ENCODE assay signal across 11 cellular contexts in the genomic region with DNA sequence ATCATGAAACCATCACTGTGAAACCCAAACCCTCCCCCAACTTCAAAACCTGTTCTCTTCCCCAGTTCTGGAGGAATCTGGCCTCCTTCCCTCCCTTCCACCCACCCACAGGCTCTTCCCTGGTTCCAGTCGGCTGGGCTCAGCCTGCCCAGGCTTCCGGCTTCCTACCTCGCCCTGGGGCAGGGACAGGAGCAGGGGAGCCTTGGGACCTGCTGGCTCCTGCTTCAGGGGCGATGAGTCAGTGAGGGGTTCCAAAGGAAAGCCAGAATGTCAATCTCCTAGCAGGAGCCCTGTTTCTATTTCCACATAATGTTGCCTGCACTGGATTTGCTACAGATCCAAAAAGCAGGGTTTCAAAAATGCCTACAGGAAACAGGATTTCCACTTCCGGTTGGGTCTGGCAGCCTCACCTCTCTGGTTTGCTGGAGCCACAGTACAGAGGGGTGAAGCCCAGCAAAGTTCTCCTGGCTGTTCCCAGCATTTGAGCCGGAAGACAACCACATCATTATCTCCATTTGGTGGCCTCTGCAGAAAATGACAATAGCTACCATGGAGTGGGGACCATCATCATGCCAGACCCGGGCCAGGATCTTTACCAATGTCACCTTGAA.
DNase-seq lines count a peak whose midpoint lies in the region; ATAC-seq and TF ChIP-seq lines count a peak whose summit lies in the region.
"Had no signal": no experiment of that assay in that cellular context is flagged by ENCODE, and none has a peak within 500 bp of the region (broad histone marks: within the 10 kb centered on the region; RNA-seq: fewer than 3 reads in every experiment).

No MANE protein-coding gene starts in this region.

- H3K4me1 ChIP-seq in RWPE2 (ENCODE audit: insufficient read depth, poor library complexity, severe bottlenecking) (peaks cover 13% of the 10 kb centered on the region), osteoblast (ENCODE audit: insufficient read depth, low read length) (peaks cover 25% of the 10 kb centered on the region)
- H3K4me1 ChIP-seq in CD8-positive, alpha-beta memory T cell (ENCODE audit: insufficient read depth, low read length): no peaks in the 10 kb centered on the region

- CTCF ChIA-PET in CD8-positive, alpha-beta memory T cell (lab: Charles Lee): no interaction called here

- H3K27ac ChIP-seq in RWPE2 (ENCODE audit: poor library complexity, severe bottlenecking): peak overlapping the region; percentile 66
- no peak overlapping the region for H3K27ac ChIP-seq in osteoblast (ENCODE audit: low read depth, low read length)
- no peak overlapping the region for H3K27ac ChIP-seq in CD8-positive, alpha-beta memory T cell (ENCODE audit: low read depth, low read length)

- no peaks in the 10 kb centered on the region for H3K27me3 ChIP-seq in RWPE2 (ENCODE audit: insufficient read depth, poor library complexity, severe bottlenecking)
- no peaks in the 10 kb centered on the region for H3K27me3 ChIP-seq in osteoblast (ENCODE audit: insufficient read depth, low read length)
- H3K27me3 ChIP-seq in CD8-positive, alpha-beta memory T cell (ENCODE audit: insufficient read depth, low read length, poor library complexity, severe bottlenecking): no peaks in the 10 kb centered on the region
- H3K27me3 ChIP-seq: sigmoid colon had no signal

- peaks cover 2% of the 10 kb centered on the region for H3K36me3 Mint-ChIP-seq in effector memory CD8-positive, alpha-beta T cell (ENCODE audit: insufficient read depth)
- H3K36me3 Mint-ChIP-seq in CD8-positive, alpha-beta memory T cell: no peaks in the 10 kb centered on the region

- H3K9me3 ChIP-seq in RWPE2 (ENCODE audit: severe bottlenecking): no peaks in the 10 kb centered on the region
- no peaks in the 10 kb centered on the region for H3K9me3 ChIP-seq in osteoblast (ENCODE audit: low read depth, low read length)
- no peaks in the 10 kb centered on the region for H3K9me3 ChIP-seq in CD8-positive, alpha-beta memory T cell (ENCODE audit: low read length)
- H3K9me3 ChIP-seq: sigmoid colon had no signal

- H3K27me3 Mint-ChIP-seq in effector memory CD8-positive, alpha-beta T cell: peaks cover 53 to 63% of the 10 kb centered on the region in 2 donors
- peaks cover 10 to 31% of the 10 kb centered on the region in 2 donors for H3K27me3 Mint-ChIP-seq in CD8-positive, alpha-beta memory T cell

- no peak overlapping the region for H3K4me3 ChIP-seq in RWPE2 (ENCODE audit: severe bottlenecking)
- H3K4me3 ChIP-seq in osteoblast (ENCODE audit: insufficient read depth, low read length): no peak overlapping the region
- no peak overlapping the region for H3K4me3 ChIP-seq in CD8-positive, alpha-beta memory T cell (ENCODE audit: low read length)
- H3K4me3 ChIP-seq: sigmoid colon had no signal

- H2AFZ ChIP-seq in osteoblast (ENCODE audit: low read length): peak overlapping the region; percentile 62

- peak; percentile 78 for DNase-seq in ELF-1 (ENCODE audit: low read depth, low spot score)
- peak; percentile 86 for DNase-seq in RWPE2 (ENCODE audit: low spot score)
- peak; percentile 56 for DNase-seq in osteoblast (ENCODE audit: insufficient read length, low spot score, missing footprints)
- DNase-seq in effector memory CD8-positive, alpha-beta T cell: no peak
- no peak for DNase-seq in CD8-positive, alpha-beta memory T cell
- DNase-seq in SKM-1 treated with dmso at 0.1 percent for 144 hours (lab: John Stamatoyannopoulos, UW; ENCODE audit: unreplicated experiment): no peak
- DNase-seq: Calu3, NCI-H2029, sigmoid colon had no signal

- POLR2A ChIA-PET in CD8-positive, alpha-beta memory T cell (lab: Charles Lee): no interaction called here

- H3K27ac Mint-ChIP-seq in effector memory CD8-positive, alpha-beta T cell: no peak overlapping the region
- H3K27ac Mint-ChIP-seq in CD8-positive, alpha-beta memory T cell: no peak overlapping the region

- peaks cover 4% of the 10 kb centered on the region in 2 donors for H3K4me1 Mint-ChIP-seq in effector memory CD8-positive, alpha-beta T cell (ENCODE audit: low read depth in 2 of 2)
- H3K4me1 Mint-ChIP-seq in CD8-positive, alpha-beta memory T cell: no peaks in the 10 kb centered on the region

- no peak overlapping the region for H3K4me3 Mint-ChIP-seq in effector memory CD8-positive, alpha-beta T cell
- H3K4me3 Mint-ChIP-seq in CD8-positive, alpha-beta memory T cell: no peak overlapping the region

- peak; percentile 91 for ATAC-seq in RWPE2 (ENCODE audit: low read depth)
- ATAC-seq in esophagus mucosa: peak; percentile 75
- ATAC-seq in effector memory CD8-positive, alpha-beta T cell (replicated peaks): no peak
- no peak for ATAC-seq in HG02588 (IDR thresholded peaks at IDR 0.05; ENCODE audit: unreplicated experiment)

- no peak overlapping the region for H3K4me2 ChIP-seq in osteoblast (ENCODE audit: insufficient read depth, low read length)

- TF ChIP-seq CTCF in RWPE2 (IDR thresholded peaks at IDR 0.05; ENCODE audit: poor library complexity, severe bottlenecking) (no peak), osteoblast (IDR thresholded peaks at IDR 0.05; ENCODE audit: extremely low read depth, low read depth, low read length) (no peak)

- H3K36me3 ChIP-seq in RWPE2 (ENCODE audit: low read depth) (no peaks in the 10 kb centered on the region), osteoblast (ENCODE audit: insufficient read depth, low read length) (no peaks in the 10 kb centered on the region)
- H3K36me3 ChIP-seq in CD8-positive, alpha-beta memory T cell (ENCODE audit: insufficient read depth, low read length): no peaks in the 10 kb centered on the region
- H3K36me3 ChIP-seq: sigmoid colon had no signal

- no peaks in the 10 kb centered on the region for H3K9me3 Mint-ChIP-seq in effector memory CD8-positive, alpha-beta T cell
- H3K9me3 Mint-ChIP-seq in CD8-positive, alpha-beta memory T cell: no peaks in the 10 kb centered on the region

- H4K20me1 ChIP-seq in osteoblast (ENCODE audit: insufficient read depth, low read length): no peaks in the 10 kb centered on the region

- H3K79me2 ChIP-seq in osteoblast (ENCODE audit: insufficient read depth, low read length): no peaks in the 10 kb centered on the region

Comparison
In these comparisons a context has a peak if more than half of its experiments do, and no peak if none do; other contexts are left out.
1. DNase-seq: peak in ELF-1 (single experiment), RWPE2 (single experiment) and osteoblast (single experiment); none in effector memory CD8-positive, alpha-beta T cell (0 of 3), CD8-positive, alpha-beta memory T cell (0 of 5) and SKM-1 treated with dmso at 0.1 percent for 144 hours (single experiment).
2. ATAC-seq: peak in RWPE2 (single experiment) and esophagus mucosa (single experiment); none in effector memory CD8-positive, alpha-beta T cell (single experiment) and HG02588 (single experiment).